ENCODE assay signal across 8 cellular contexts in genomic region chr14:103630364-103631108, GRCh38. TPM values are rescaled to one million over a fixed set of nuclear protein-coding genes. Genes with fewer than 3 reads are reported as not detected.
A peak's percentile ranks its signal among the peaks of the same experiment; 100 is the strongest.
DNase-seq lines count a peak whose midpoint lies in the region; ATAC-seq and TF ChIP-seq lines count a peak whose summit lies in the region.

No MANE protein-coding gene starts in this region.

- H3K27me3 ChIP-seq in AG04450 (ENCODE audit: control insufficient read depth, insufficient read depth, low read length) (no peaks in the 10 kb centered on the region), mucosa of rectum (ENCODE audit: control insufficient read depth in 2 of 2, insufficient read depth in 2 of 2, low read length in 2 of 2) (no peaks in the 10 kb centered on the region)

- peak overlapping the region; percentile 83 for H3K4me3 ChIP-seq in AG04450 (ENCODE audit: low read depth, low read length)
- H3K4me3 ChIP-seq in mucosa of rectum (ENCODE audit: low read length in 2 of 2) = peak overlapping the region; percentile 79 to 93

- CTCF ChIA-PET in AG04450 (lab: Charles Lee) = no interaction called here
- CTCF ChIA-PET in MCF 10A (lab: Yijun Ruan, JAX) = interaction anchor here (0.7 kb wide), 1 partner anchor 55 kb away, joined by 3 read pairs; no protein-coding TSS in a partner anchor

- TSS peak; percentile 67 for BruUV-seq in MCF 10A (replicated peaks; lab: Mats Ljungman, UMichigan)

- DNase-seq in AG04450 (ENCODE audit: low read depth, low spot score) = no peak
- no peak for DNase-seq in MCF 10A (ENCODE audit: unreplicated experiment)
- no peak for DNase-seq in ecto neural progenitor cell (ENCODE audit: low spot score)
- no peak for DNase-seq in nucleus accumbens (lab: John Stamatoyannopoulos, UW)

- H3K27me3 Mint-ChIP-seq in IgD-negative memory B cell (no peaks in the 10 kb centered on the region), MCF 10A (ENCODE audit: insufficient read depth, unreplicated experiment) (no peaks in the 10 kb centered on the region)

- peaks cover 0 to 3% of the 10 kb centered on the region in 2 donors for H3K36me3 ChIP-seq in mucosa of rectum (ENCODE audit: control insufficient read depth in 2 of 2, insufficient read depth in 2 of 2, low read length in 2 of 2)

- no peak for ATAC-seq in HG03097 (IDR thresholded peaks at IDR 0.05; ENCODE audit: low FRiP score, unreplicated experiment)
- ATAC-seq in GM19455 (IDR thresholded peaks at IDR 0.05; ENCODE audit: unreplicated experiment) = no peak

- peak overlapping the region; percentile 86 to 96 for H3K9ac ChIP-seq in mucosa of rectum (ENCODE audit: low read depth in 1 of 2, low read length in 2 of 2)

- peaks cover 3% of the 10 kb centered on the region; the same call in 1 of the 2 replicates for H3K9me3 ChIP-seq in AG04450 (ENCODE audit: control insufficient read depth, insufficient read depth, low read length)
- H3K9me3 ChIP-seq in mucosa of rectum (ENCODE audit: control insufficient read depth in 2 of 2, low read length in 2 of 2) = no peaks in the 10 kb centered on the region

- H3K4me3 Mint-ChIP-seq in IgD-negative memory B cell = peak overlapping the region; percentile 81 to 94 (median 88)
- peak overlapping the region; percentile 83 for H3K4me3 Mint-ChIP-seq in MCF 10A (ENCODE audit: unreplicated experiment)

- no peaks in the 10 kb centered on the region for H3K9me3 Mint-ChIP-seq in IgD-negative memory B cell
- no peaks in the 10 kb centered on the region for H3K9me3 Mint-ChIP-seq in MCF 10A (ENCODE audit: unreplicated experiment)

- H3K27ac ChIP-seq in AG04450 (ENCODE audit: low read depth, low read length) = peak overlapping the region; percentile 61
- H3K27ac ChIP-seq in mucosa of rectum (ENCODE audit: low read depth in 2 of 2, low read length in 2 of 2) = no peak overlapping the region

- H3K27ac Mint-ChIP-seq in IgD-negative memory B cell (peak overlapping the region in 2 of 3 donors; percentile 65 to 84), MCF 10A (ENCODE audit: low read depth, unreplicated experiment) (peak overlapping the region; percentile 54)

- no peak for TF ChIP-seq CTCF in AG04450 (IDR thresholded peaks at IDR 0.05; ENCODE audit: low read depth, low read length)
- no peak for TF ChIP-seq CTCF in MCF 10A (IDR thresholded peaks at IDR 0.05; ENCODE audit: unreplicated experiment)

- H3K36me3 Mint-ChIP-seq in IgD-negative memory B cell (no peaks in the 10 kb centered on the region), MCF 10A (ENCODE audit: insufficient read depth, unreplicated experiment) (peaks cover 32% of the 10 kb centered on the region)

- H3K4me1 ChIP-seq in mucosa of rectum (ENCODE audit: control insufficient read depth in 2 of 2, insufficient read depth in 2 of 2, low read length in 2 of 2) = peaks cover 21 to 24% of the 10 kb centered on the region in 2 donors

- POLR2A ChIA-PET in AG04450 (lab: Yijun Ruan, JAX) (interaction anchor here (1.1 to 1.5 kb wide), 3 partner anchors 27 to 66 kb away, joined by 3 to 7 read pairs (median 4); no protein-coding TSS in a partner anchor), MCF 10A (lab: Yijun Ruan, JAX) (interaction anchor here (0.6 to 4.1 kb wide), 8 partner anchors 9 to 326 kb away, joined by 3 to 63 read pairs (median 4); partner anchors contain the start of genes BAG5 and COA8)

- H3K4me1 Mint-ChIP-seq in IgD-negative memory B cell (peaks cover 29 to 37% (median 36%) of the 10 kb centered on the region in 3 donors), MCF 10A (ENCODE audit: insufficient read depth, unreplicated experiment) (peaks cover 16% of the 10 kb centered on the region)

- intact Hi-C loops in MCF 10A (cut with micrococcal nuclease) = no loop called here

RNA-seq across cellular contexts. Expression of gene KLC1, which starts 1.5 kb away (rescaled TPM):
- polyA plus RNA-seq in AG04450 (2011; rRNA removed) = 126 and 160 TPM in 2 replicates
- 134 and 150 TPM in 2 replicates for polyA minus RNA-seq in AG04450 (2011; rRNA and poly(A)+ RNA removed)
- 80.2 TPM for polyA plus RNA-seq in IgD-negative memory B cell
- 216 and 220 TPM in 2 replicates for total RNA-seq in MCF 10A (2022)
